ENCODE assay signal across 17 cellular contexts in genomic region chr15:89860446-89860845, GRCh38. TPM values are rescaled to one million over a fixed set of nuclear protein-coding genes. Genes with fewer than 3 reads are reported as not detected.
DNase-seq lines count a peak whose midpoint lies in the region; ATAC-seq and TF ChIP-seq lines count a peak whose summit lies in the region.
"Had no signal": no experiment of that assay in that cellular context is flagged by ENCODE, and none has a peak within 500 bp of the region (broad histone marks: within the 10 kb centered on the region; RNA-seq: fewer than 3 reads in every experiment).

No MANE protein-coding gene starts in this region.

- H3K4me1 ChIP-seq in Peyer's patch: peaks cover 0 to 23% (median 0%) of the 10 kb centered on the region in 4 donors
- H3K4me1 ChIP-seq in transverse colon: peaks cover 4 to 74% (median 47%) of the 10 kb centered on the region in 4 donors

- H3K4me3 Mint-ChIP-seq in T-helper 2 cell treated with Interferon-gamma antibody and Interleukin-4, amounts not matched to agents 5 μg/mL and 100 μg/mL, for 36 hours: peak overlapping the region; percentile 7
- H3K4me3 Mint-ChIP-seq: CD14-positive monocyte had no signal

- H3K27me3 Mint-ChIP-seq in T-helper 2 cell treated with Interferon-gamma antibody and Interleukin-4, amounts not matched to agents 5 μg/mL and 100 μg/mL, for 36 hours (ENCODE audit: low read depth): no peaks in the 10 kb centered on the region

- 32 to 35% methylated on average over 3 of the region's 3 CpGs for WGBS in transverse colon (ENCODE audit: low coverage in 1 of 2), 2 donors

- peak overlapping the region in 3 of 4 donors; percentile 49 to 89 (median 89) for H3K27ac ChIP-seq in Peyer's patch
- H3K27ac ChIP-seq in transverse colon: peak overlapping the region; percentile 23 to 90 (median 84)
- H3K27ac ChIP-seq: PC-9 had no signal

- no peak for DNase-seq in T-helper 2 cell treated with Interferon-gamma antibody and Interleukin-4, amounts not matched to agents 5 μg/mL and 100 μg/mL, for 36 hours (ENCODE audit: low spot score)
- DNase-seq in T-helper 2 cell (no peak), Peyer's patch (no peak), fibroblast of peridontal ligament (ENCODE audit: extremely low read depth) (peak; percentile 33), transverse colon (no peak), NCI-H1694 (lab: John Stamatoyannopoulos, UW) (no peak), GM10266 (ENCODE audit: extremely low spot score) (no peak)
- DNase-seq: 8988T, COR-L47, KG1, MG63, NCI-H1105 treated with DMSO at 0.1 percent for 48 hours, NCI-H1930, NCI-H510A, PC-9 had no signal

- peaks cover 8% of the 10 kb centered on the region for H3K4me1 Mint-ChIP-seq in T-helper 2 cell treated with Interferon-gamma antibody and Interleukin-4, amounts not matched to agents 5 μg/mL and 100 μg/mL, for 36 hours (ENCODE audit: low read depth)

- TF ChIP-seq POLR2A in Peyer's patch (IDR thresholded peaks at IDR 0.05) (no peak), transverse colon (IDR thresholded peaks at IDR 0.05) (no peak)

- peak overlapping the region in 1 of 4 donors; percentile 2 for H3K4me3 ChIP-seq in Peyer's patch
- H3K4me3 ChIP-seq in transverse colon: no peak overlapping the region
- H3K4me3 ChIP-seq: MG63, PC-9 had no signal

- H3K36me3 Mint-ChIP-seq in T-helper 2 cell treated with Interferon-gamma antibody and Interleukin-4, amounts not matched to agents 5 μg/mL and 100 μg/mL, for 36 hours (ENCODE audit: low read depth): peaks cover 21% of the 10 kb centered on the region

- in situ Hi-C loops in transverse colon (cut with MboI; ENCODE audit: low pct_ligation_motif_present in 1 of 4, low pct_unique_long_range_greater_than_20kb in 1 of 4, low sequenced_read_pairs in 3 of 4): no loop called here

- H3K36me3 ChIP-seq in Peyer's patch (peaks cover 0 to 6% (median 0%) of the 10 kb centered on the region in 3 donors), transverse colon (no peaks in the 10 kb centered on the region)

- H3K27ac Mint-ChIP-seq in T-helper 2 cell treated with Interferon-gamma antibody and Interleukin-4, amounts not matched to agents 5 μg/mL and 100 μg/mL, for 36 hours: no peak overlapping the region

- intact Hi-C loops in transverse colon (cut with DNase I; ENCODE audit: low total_unique reads): no loop called here

- H3K9me3 ChIP-seq in Peyer's patch (no peaks in the 10 kb centered on the region), transverse colon (no peaks in the 10 kb centered on the region)
- H3K9me3 ChIP-seq: MG63 had no signal

- TF ChIP-seq EP300 in transverse colon (IDR thresholded peaks at IDR 0.05; ENCODE audit: low read depth): no peak

- no peak for ATAC-seq in HG03196 (IDR thresholded peaks at IDR 0.05; ENCODE audit: unreplicated experiment)

- no peaks in the 10 kb centered on the region for H3K9me3 Mint-ChIP-seq in T-helper 2 cell treated with Interferon-gamma antibody and Interleukin-4, amounts not matched to agents 5 μg/mL and 100 μg/mL, for 36 hours

- TF ChIP-seq CTCF in Peyer's patch (IDR thresholded peaks at IDR 0.05) (no peak), transverse colon (IDR thresholded peaks at IDR 0.05) (no peak), GM10266 (IDR thresholded peaks at IDR 0.05; ENCODE audit: control insufficient read depth, insufficient read depth, low read depth, missing control alignments) (no peak)

- H3K27me3 ChIP-seq in Peyer's patch (no peaks in the 10 kb centered on the region), transverse colon (no peaks in the 10 kb centered on the region)
- H3K27me3 ChIP-seq: MG63 had no signal

RNA-seq across cellular contexts. Expression of gene AP3S2, which starts 33.3 kb away (rescaled TPM):
- total RNA-seq in Peyer's patch: 100 to 1,000 TPM in 1 of 4 donors, 10 to 100 TPM in 3; 13.2 to 106 (median 63.5) TPM
- 10 to 100 TPM; 20.9 to 90.0 (median 72.6) TPM for total RNA-seq in transverse colon

RNA-seq across cellular contexts. Expression of gene ANPEP, which starts 45.8 kb away (rescaled TPM):
- total RNA-seq in Peyer's patch (1,000 to 10,000 TPM in 3 of 4 donors, 100 to 1,000 TPM in 1; 295 to 7,069 (median 4,830) TPM), transverse colon (1,000 to 10,000 TPM in 1 of 4 donors, 100 to 1,000 TPM in 3; 133 to 1,054 (median 474) TPM)

RNA-seq across cellular contexts. Expression of gene ARPIN, which starts 52.3 kb away (rescaled TPM):
- 10 to 100 TPM; 20.6 to 60.4 (median 50.7) TPM for total RNA-seq in Peyer's patch
- 10 to 100 TPM; 24.1 to 48.6 (median 37.6) TPM for total RNA-seq in transverse colon
